ENCODE assay signal across 1 cellular context in genomic region chr1:229539868-229540506, GRCh38.
TF ChIP-seq lines count a peak whose summit lies in the region.

No MANE protein-coding gene starts in this region.

TF ChIP-seq in HepG2, 621 proteins besides CTCF, POLR2A, EP300 and RAD21:
- no peak for TF ChIP-seq ZNF747 (CRISPR knock-in tag; IDR thresholded peaks at IDR 0.05; ENCODE audit: borderline replicate concordance)
- TF ChIP-seq DMTF1 (CRISPR knock-in tag; IDR thresholded peaks at IDR 0.05) = no peak
- no peak for TF ChIP-seq ZFP37 (CRISPR knock-in tag; IDR thresholded peaks at IDR 0.05; ENCODE audit: borderline replicate concordance)
- no peak for TF ChIP-seq BRF2 (CRISPR knock-in tag; IDR thresholded peaks at IDR 0.05)
- no peak for TF ChIP-seq IKZF4 (CRISPR knock-in tag; IDR thresholded peaks at IDR 0.05; ENCODE audit: borderline replicate concordance, low read depth, not compliant biosample characterization)
- no peak for TF ChIP-seq DPF2 (CRISPR knock-in tag; IDR thresholded peaks at IDR 0.05; ENCODE audit: borderline replicate concordance, low read depth)
- no peak for TF ChIP-seq TEAD3 (CRISPR knock-in tag; optimal IDR thresholded peaks at IDR 0.05; ENCODE audit: borderline replicate concordance)
- TF ChIP-seq MIXL1 (CRISPR knock-in tag; IDR thresholded peaks at IDR 0.05) = no peak
- no peak for TF ChIP-seq TEF (CRISPR knock-in tag; IDR thresholded peaks at IDR 0.05)
- TF ChIP-seq HIC2 (CRISPR knock-in tag; IDR thresholded peaks at IDR 0.05; ENCODE audit: low read depth) = no peak
- no peak for TF ChIP-seq MATR3 (CRISPR knock-in tag; IDR thresholded peaks at IDR 0.05)
- TF ChIP-seq ZC3H13 (CRISPR knock-in tag; IDR thresholded peaks at IDR 0.05) = no peak
- TF ChIP-seq ZNF101 (CRISPR knock-in tag; IDR thresholded peaks at IDR 0.05; ENCODE audit: borderline replicate concordance, low read depth) = no peak
- no peak for TF ChIP-seq CBX2 (IDR thresholded peaks at IDR 0.05; ENCODE audit: low read depth, low read length)
- no peak for TF ChIP-seq CBX2 (CRISPR knock-in tag; IDR thresholded peaks at IDR 0.05; ENCODE audit: low read depth)
- no peak for TF ChIP-seq ZSCAN5A (CRISPR knock-in tag; IDR thresholded peaks at IDR 0.05; ENCODE audit: borderline replicate concordance)
